25 cellular contexts compared by ENCODE assay signal in genomic region chr4:5217411-5217810, GRCh38.
"Had no signal": no experiment of that assay in that cellular context is flagged by ENCODE, and none has a peak within 500 bp of the region (broad histone marks: within the 10 kb centered on the region; RNA-seq: fewer than 3 reads in every experiment).

No MANE protein-coding gene starts in this region.

- H3K4me3 ChIP-seq: coronary artery, esophagus squamous epithelium, gastroesophageal sphincter, heart left ventricle, hepatocyte, lung, prostate gland, right atrium auricular region, smooth muscle cell, stomach, thyroid gland had no signal

- H3K27me3 ChIP-seq: esophagus squamous epithelium, foreskin keratinocyte, gastroesophageal sphincter, right atrium auricular region, stomach, thyroid gland had no signal

- H3K27ac Mint-ChIP-seq: memory B cell; natural killer cell; stimulated activated effector memory CD8-positive, alpha-beta T cell treated with anti-CD3 and anti-CD28 coated beads, Interleukin-12 subunit alpha, Interleukin-12 subunit beta, amount 100 ng/mL, for 72 hours had no signal

- H3K4me2 ChIP-seq: hepatocyte, smooth muscle cell had no signal

- H3K36me3 ChIP-seq: esophagus squamous epithelium, gastroesophageal sphincter, heart left ventricle, prostate gland, right atrium auricular region, stomach, thyroid gland had no signal

- H3K4me1 Mint-ChIP-seq: memory B cell; natural killer cell; stimulated activated effector memory CD8-positive, alpha-beta T cell treated with anti-CD3 and anti-CD28 coated beads, Interleukin-12 subunit alpha, Interleukin-12 subunit beta, amount 100 ng/mL, for 72 hours had no signal

- H3K4me3 Mint-ChIP-seq: memory B cell; natural killer cell; stimulated activated effector memory CD8-positive, alpha-beta T cell treated with anti-CD3 and anti-CD28 coated beads, Interleukin-12 subunit alpha, Interleukin-12 subunit beta, amount 100 ng/mL, for 72 hours had no signal

- H3K36me3 Mint-ChIP-seq: memory B cell; stimulated activated effector memory CD8-positive, alpha-beta T cell treated with anti-CD3 and anti-CD28 coated beads, Interleukin-12 subunit alpha, Interleukin-12 subunit beta, amount 100 ng/mL, for 72 hours had no signal

- H3K9me3 ChIP-seq: prostate gland, thyroid gland had no signal

- H2AFZ ChIP-seq: hepatocyte had no signal

- ATAC-seq: foreskin keratinocyte; gastroesophageal sphincter; heart left ventricle; left lobe of liver; natural killer cell; sciatic nerve; stimulated activated effector memory CD8-positive, alpha-beta T cell treated with anti-CD3 and anti-CD28 coated beads, Interleukin-12 subunit alpha, Interleukin-12 subunit beta, amount 100 ng/mL, for 72 hours had no signal

- H3K79me2 ChIP-seq: hepatocyte had no signal

- H3K27ac ChIP-seq: coronary artery, esophagus squamous epithelium, foreskin keratinocyte, gastroesophageal sphincter, heart left ventricle, hepatocyte, prostate gland, right atrium auricular region, stomach, thyroid gland had no signal

- DNase-seq: effector memory CD4-positive, alpha-beta T cell; erythroblast; esophagus squamous epithelium; foreskin keratinocyte; heart left ventricle; kidney; natural killer cell; stimulated activated CD4-positive, alpha-beta T cell treated with anti-CD3 and anti-CD28 coated beads, Interleukin-12 subunit alpha, Interleukin-12 subunit beta, amount 100 ng/mL, for 4 hours; stimulated activated CD4-positive, alpha-beta T cell treated with anti-CD3 and anti-CD28 coated beads, Interleukin-1b, Interleukin-23, amount 100 ng/mL, for 48 hours; stimulated activated CD4-positive, alpha-beta T cell treated with anti-CD3 and anti-CD28 coated beads, Interleukin-4, amount 100 ng/mL, for 1 hour; stimulated activated naive CD4-positive, alpha-beta T cell treated with Interleukin-2 at 50 U/mL for 16 hours; stomach; thyroid gland; trophoblast cell had no signal

- H3K4me1 ChIP-seq: esophagus squamous epithelium, foreskin keratinocyte, gastroesophageal sphincter, heart left ventricle, prostate gland, right atrium auricular region, stomach, thyroid gland had no signal
